ENCODE assay signal across 8 cellular contexts in the genomic region with DNA sequence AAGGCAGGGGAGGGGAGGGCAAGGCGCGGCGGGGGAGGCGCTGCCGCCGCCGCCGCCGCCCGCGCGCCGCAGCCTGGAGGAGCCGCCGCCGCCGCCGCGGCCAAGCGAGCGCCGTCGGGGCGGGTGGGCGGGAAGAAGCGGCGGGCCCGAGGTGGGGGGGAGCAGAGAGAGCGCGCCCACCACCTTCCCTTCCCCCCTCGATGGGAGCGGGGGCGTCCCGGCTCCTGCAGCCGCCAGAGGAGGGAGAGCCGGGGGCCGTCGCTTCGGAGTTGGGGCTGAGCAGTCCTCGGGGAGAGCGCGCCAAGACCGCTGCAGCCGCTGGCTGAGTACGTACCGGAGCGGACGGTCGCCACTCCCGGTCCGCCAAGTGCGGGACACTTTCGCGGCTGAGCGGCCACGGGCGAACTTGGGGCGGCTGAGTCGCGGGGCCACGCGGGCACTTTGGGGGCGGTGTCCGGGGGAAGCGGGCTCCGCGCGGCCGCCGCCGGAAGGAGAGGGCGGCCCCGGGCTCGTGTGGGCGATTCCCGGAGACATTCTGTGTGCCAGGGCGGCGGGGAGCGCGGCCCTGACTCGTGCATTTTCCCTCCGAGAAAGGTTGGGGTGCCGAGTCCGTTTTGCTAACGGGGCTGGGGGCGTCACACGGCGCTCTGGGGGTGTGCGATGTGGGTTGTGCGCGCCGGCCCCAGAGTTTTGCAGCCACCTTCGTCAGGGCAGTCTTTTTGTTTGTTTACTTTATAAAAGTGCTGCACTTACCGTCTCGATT. TPM values are rescaled to one million over a fixed set of nuclear protein-coding genes. Genes with fewer than 3 reads are reported as not detected.
A peak's percentile ranks its signal among the peaks of the same experiment; 100 is the strongest.
DNase-seq lines count a peak whose midpoint lies in the region; ATAC-seq and TF ChIP-seq lines count a peak whose summit lies in the region.

A gene with protein sequence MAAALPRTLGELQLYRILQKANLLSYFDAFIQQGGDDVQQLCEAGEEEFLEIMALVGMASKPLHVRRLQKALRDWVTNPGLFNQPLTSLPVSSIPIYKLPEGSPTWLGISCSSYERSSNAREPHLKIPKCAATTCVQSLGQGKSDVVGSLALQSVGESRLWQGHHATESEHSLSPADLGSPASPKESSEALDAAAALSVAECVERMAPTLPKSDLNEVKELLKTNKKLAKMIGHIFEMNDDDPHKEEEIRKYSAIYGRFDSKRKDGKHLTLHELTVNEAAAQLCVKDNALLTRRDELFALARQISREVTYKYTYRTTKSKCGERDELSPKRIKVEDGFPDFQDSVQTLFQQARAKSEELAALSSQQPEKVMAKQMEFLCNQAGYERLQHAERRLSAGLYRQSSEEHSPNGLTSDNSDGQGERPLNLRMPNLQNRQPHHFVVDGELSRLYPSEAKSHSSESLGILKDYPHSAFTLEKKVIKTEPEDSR (plus strand): TSS at position 49 of the 763 bp plus-strand sequence. CDS start 10,094 bp downstream, outside the sequence.

- H3K4me1 ChIP-seq in parathyroid adenoma (no peaks in the 10 kb centered on the region), transverse colon (peaks cover 3 to 34% (median 19%) of the 10 kb centered on the region in 4 donors)

- H3K4me3 Mint-ChIP-seq in glutamatergic neuron (ENCODE audit: unreplicated experiment): peak within 1 kb of the TSS; percentile 93

- H2AFZ ChIP-seq in parathyroid adenoma: peak within 1 kb of the TSS; percentile 87

- ATAC-seq in GM19023 (IDR thresholded peaks at IDR 0.05; ENCODE audit: unreplicated experiment): peak; percentile 48
- peak; percentile 48 for ATAC-seq in HG03196 (IDR thresholded peaks at IDR 0.05; ENCODE audit: unreplicated experiment)

- intact Hi-C loops in transverse colon (cut with DNase I; ENCODE audit: low total_unique reads): loop anchor here (5.0 kb wide), 1 partner anchor 117 kb away; the partner anchor contains the start of gene NEMP2

- H3K27ac Mint-ChIP-seq in glutamatergic neuron (ENCODE audit: unreplicated experiment): no peak within 1 kb of the TSS

- no peaks in the 10 kb centered on the region for H3K9me3 ChIP-seq in parathyroid adenoma (ENCODE audit: control insufficient read depth, low read length)
- no peaks in the 10 kb centered on the region for H3K9me3 ChIP-seq in transverse colon

- peak; percentile 19 for TF ChIP-seq POLR2A in transverse colon (IDR thresholded peaks at IDR 0.05)

- no peaks in the 10 kb centered on the region for H3K27me3 ChIP-seq in parathyroid adenoma (ENCODE audit: control insufficient read depth, insufficient read depth, low read length)
- no peaks in the 10 kb centered on the region for H3K27me3 ChIP-seq in transverse colon

- in situ Hi-C loops in transverse colon (cut with MboI; ENCODE audit: low pct_ligation_motif_present in 1 of 4, low pct_unique_long_range_greater_than_20kb in 1 of 4, low sequenced_read_pairs in 3 of 4): loop anchor here in 1 of 4 donors (25.0 kb wide), 1 partner anchor 112 kb away; the partner anchor contains the start of gene NEMP2

- 0% methylated on average over 2 to 18 of the region's 95 CpGs for WGBS in transverse colon (ENCODE audit: low coverage in 1 of 2), 2 donors

- peak within 1 kb of the TSS; percentile 28 for H3K9ac ChIP-seq in parathyroid adenoma

- peaks cover 6% of the 10 kb centered on the region for H3K9me3 Mint-ChIP-seq in glutamatergic neuron (ENCODE audit: unreplicated experiment)

- peaks cover 9% of the 10 kb centered on the region for H3K27me3 Mint-ChIP-seq in glutamatergic neuron (ENCODE audit: unreplicated experiment)

- TF ChIP-seq CTCF in AG09309 (IDR thresholded peaks at IDR 0.05; ENCODE audit: control insufficient read depth, insufficient read depth, low read depth, low read length, missing control alignments) (peak; percentile 1), glutamatergic neuron (IDR thresholded peaks at IDR 0.05; ENCODE audit: partially characterized antibody, unreplicated experiment) (no peak), parathyroid adenoma (IDR thresholded peaks at IDR 0.05) (no peak), transverse colon (IDR thresholded peaks at IDR 0.05) (no peak)

- H3K36me3 ChIP-seq in parathyroid adenoma (ENCODE audit: control insufficient read depth, insufficient read depth, low read length): no peaks in the 10 kb centered on the region
- H3K36me3 ChIP-seq in transverse colon: no peaks in the 10 kb centered on the region

- DNase-seq in AG09309 (ENCODE audit: low read depth): no peak
- DNase-seq in RPMI8226: peak; percentile 56
- DNase-seq in activated naive CD4-positive, alpha-beta T cell (lab: John Stamatoyannopoulos, UW): peak; percentile 16 to 53 (median 32)
- peak; percentile 65 for DNase-seq in glutamatergic neuron
- DNase-seq in transverse colon: peak; percentile 55

- TF ChIP-seq EP300 in transverse colon (IDR thresholded peaks at IDR 0.05; ENCODE audit: low read depth): no peak

- H3K27ac ChIP-seq in parathyroid adenoma (peak within 1 kb of the TSS; percentile 78), transverse colon (peak within 1 kb of the TSS; percentile 93 to 99 (median 96))

- peak within 1 kb of the TSS; percentile 50 for H3K4me2 ChIP-seq in parathyroid adenoma (ENCODE audit: low read length)

- H3K4me1 Mint-ChIP-seq in glutamatergic neuron (ENCODE audit: low read depth, unreplicated experiment): peaks cover 4% of the 10 kb centered on the region

- peak within 1 kb of the TSS; percentile 78 for H3K4me3 ChIP-seq in AG09309 (ENCODE audit: control insufficient read depth, low read depth, low read length)
- peak within 1 kb of the TSS; percentile 75 for H3K4me3 ChIP-seq in parathyroid adenoma (ENCODE audit: low read depth, low read length)
- H3K4me3 ChIP-seq in transverse colon: peak within 1 kb of the TSS; percentile 63 to 90 (median 78)

- H3K79me2 ChIP-seq in parathyroid adenoma: peaks cover 12% of the 10 kb centered on the region

- H3K36me3 Mint-ChIP-seq in glutamatergic neuron (ENCODE audit: unreplicated experiment): no peaks in the 10 kb centered on the region

RNA-seq across cellular contexts. Expression of the gene that starts here (rescaled TPM):
- total RNA-seq in glutamatergic neuron (ENCODE audit: unreplicated experiment) (12.2 TPM), transverse colon (10 to 100 TPM; 34.3 to 63.9 (median 38.4) TPM)
